8 cellular contexts compared by ENCODE assay signal in genomic region chr1:114757455-114758250, GRCh38. TPM values are rescaled to one million over a fixed set of nuclear protein-coding genes. Genes with fewer than 3 reads are reported as not detected.
DNase-seq lines count a peak whose midpoint lies in the region; ATAC-seq and TF ChIP-seq lines count a peak whose summit lies in the region.

Gene CSDE1 (minus strand): TSS chr1:114757984. CDS start chr1:114739890, 18,094 bp downstream.

- intact Hi-C loops in spleen (cut with DNase I; ENCODE audit: low total_unique reads): loop anchor here (5.0 kb wide), 1 partner anchor 40 kb away; the partner anchor contains the start of gene NRAS

- peaks cover 0 to 4% (median 3%) of the 10 kb centered on the region in 3 donors for H3K36me3 Mint-ChIP-seq in immature natural killer cell

- H3K27me3 ChIP-seq in spleen (replicated peaks in 1 of 7): no peaks in the 10 kb centered on the region

- DNase-seq in AG10803 (ENCODE audit: low read depth) (peak; percentile 99), NCI-H345 treated with DMSO at 0.1 percent for 48 hours (lab: John Stamatoyannopoulos, UW; ENCODE audit: unreplicated experiment) (peak; percentile 95), immature natural killer cell (peak; percentile 96 to 97 (median 96)), spleen (peak; percentile 99)
- DNase-seq in activated CD4-positive, CD25-positive, alpha-beta regulatory T cell (lab: John Stamatoyannopoulos, UW): peak; percentile 88 to 90 (median 89)
- peak; percentile 96 for DNase-seq in central memory CD4-positive, alpha-beta T cell

- TF ChIP-seq POLR2A in spleen (IDR thresholded peaks at IDR 0.05): peak; percentile 65 to 79 (median 73)

- H3K27ac Mint-ChIP-seq in immature natural killer cell: peak within 1 kb of the TSS; percentile 98 to 100 (median 99)

- peaks cover 55 to 60% of the 10 kb centered on the region in 2 donors for H3K4me1 Mint-ChIP-seq in immature natural killer cell

- 0 to 1% (median 0%) methylated on average over 47 to 50 of the region's 50 CpGs for WGBS in spleen, 5 donors

- H3K27me3 Mint-ChIP-seq in immature natural killer cell (ENCODE audit: low read depth in 3 of 3): peaks cover 8 to 15% (median 14%) of the 10 kb centered on the region in 3 donors

- H3K4me3 ChIP-seq in AG10803 (ENCODE audit: low read length) (peak within 1 kb of the TSS; percentile 100), spleen (peak within 1 kb of the TSS; percentile 61 to 84 (median 80))

- ATAC-seq in GM19025 (IDR thresholded peaks at IDR 0.05; ENCODE audit: low read depth, unreplicated experiment) (peak; percentile 67), HG03342 (IDR thresholded peaks at IDR 0.05; ENCODE audit: unreplicated experiment) (peak; percentile 83)

- H3K9me3 ChIP-seq in spleen: peaks cover 0 to under 1% (median 0%) of the 10 kb centered on the region in 8 donors

- H3K4me1 ChIP-seq in spleen: peaks cover 41 to 54% (median 51%) of the 10 kb centered on the region in 6 donors

- H3K9me3 Mint-ChIP-seq in immature natural killer cell: no peaks in the 10 kb centered on the region

- TF ChIP-seq CTCF in AG10803 (conservative IDR thresholded peaks at IDR 0.05; ENCODE audit: low read length) (peak; percentile 60), spleen (IDR thresholded peaks at IDR 0.05 in 8 of 11, conservative IDR thresholded peaks at IDR 0.05 in 3 of 11) (peak in 8 of 11 experiments; percentile 14 to 50 (median 40))

- H3K27ac ChIP-seq in spleen: peak within 1 kb of the TSS; percentile 98 to 100 (median 100)

- peak within 1 kb of the TSS; percentile 99 to 100 (median 99) for H3K4me3 Mint-ChIP-seq in immature natural killer cell

- H3K36me3 ChIP-seq in spleen: no peaks in the 10 kb centered on the region

RNA-seq across cellular contexts. Expression of gene CSDE1, which starts in this region (rescaled TPM):
- 100 to 1,000 TPM; 223 to 269 (median 257) TPM for polyA plus RNA-seq in immature natural killer cell
- 1,000 to 10,000 TPM in 2 of 7 donors, 100 to 1,000 TPM in 5; 407 to 1,126 (median 475) TPM for total RNA-seq in spleen
- 100 to 1,000 TPM; 102 to 134 (median 120) TPM for polyA plus RNA-seq in spleen

Comparison
In these comparisons a context has a peak if more than half of its experiments do, and no peak if none do; other contexts are left out.
1. Peak in every context shown above with its lines: DNase-seq, ATAC-seq, H3K4me3 ChIP-seq and H3K27ac ChIP-seq.